In the genomic region with DNA sequence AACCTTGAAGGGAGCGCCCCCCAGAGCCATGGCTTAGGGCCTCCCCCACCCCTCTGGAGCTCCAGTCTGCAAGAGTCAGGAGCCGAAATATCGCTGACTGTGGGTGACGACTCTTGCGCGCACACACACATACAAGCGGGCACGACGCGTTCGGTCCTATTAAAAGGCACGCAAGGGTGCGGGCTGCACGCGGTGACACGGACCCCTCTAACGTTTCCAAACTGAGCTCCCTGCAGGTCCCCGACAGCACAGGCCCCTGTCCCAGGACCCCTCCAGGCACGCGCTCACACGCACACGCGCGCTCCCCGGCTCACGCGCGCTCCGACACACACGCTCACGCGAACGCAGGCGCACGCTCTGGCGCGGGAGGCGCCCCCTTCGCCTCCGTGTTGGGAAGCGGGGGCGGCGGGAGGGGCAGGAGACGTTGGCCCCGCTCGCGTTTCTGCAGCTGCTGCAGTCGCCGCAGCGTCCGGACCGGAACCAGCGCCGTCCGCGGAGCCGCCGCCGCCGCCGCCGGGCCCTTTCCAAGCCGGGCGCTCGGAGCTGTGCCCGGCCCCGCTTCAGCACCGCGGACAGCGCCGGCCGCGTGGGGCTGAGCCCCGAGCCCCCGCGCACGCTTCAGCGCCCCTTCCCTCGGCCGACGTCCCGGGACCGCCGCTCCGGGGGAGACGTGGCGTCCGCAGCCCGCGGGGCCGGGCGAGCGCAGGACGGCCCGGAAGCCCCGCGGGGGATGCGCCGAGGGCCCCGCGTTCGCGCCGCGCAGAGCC, we compare ENCODE assay signal across 10 cellular contexts. TPM values are rescaled to one million over a fixed set of nuclear protein-coding genes. Genes with fewer than 3 reads are reported as not detected.
DNase-seq lines count a peak whose midpoint lies in the region; ATAC-seq, FAIRE-seq and TF ChIP-seq lines count a peak whose summit lies in the region.
"Had no signal": no experiment of that assay in that cellular context is flagged by ENCODE, and none has a peak within 500 bp of the region (broad histone marks: within the 10 kb centered on the region; RNA-seq: fewer than 3 reads in every experiment).

A gene (plus strand): TSS at position 454 of the 767 bp plus-strand sequence. CDS start 333 bp downstream, outside the sequence.

- H3K4me3 ChIP-seq in heart left ventricle: peak within 1 kb of the TSS in 6 of 12 donors; percentile 8 to 37 (median 24)
- H3K4me3 ChIP-seq: SJSA1 had no signal

- ATAC-seq in activated CD8-positive, alpha-beta T cell treated with anti-CD3 and anti-CD28 coated beads for 36 hours: peak; percentile 37
- peak in 3 of 4 donors; percentile 54 to 84 (median 71) for ATAC-seq in heart left ventricle

- CTCF ChIA-PET in activated CD8-positive, alpha-beta T cell treated with anti-CD3 and anti-CD28 coated beads for 36 hours (lab: Charles Lee): interaction anchor here (0.8 to 1.2 kb wide), 3 partner anchors 21 to 98 kb away, joined by 3 read pairs; no protein-coding TSS in a partner anchor

- H3K27me3 Mint-ChIP-seq in activated CD8-positive, alpha-beta T cell treated with anti-CD3 and anti-CD28 coated beads for 36 hours: peaks cover 62% of the 10 kb centered on the region

- no peak for TF ChIP-seq POLR2A in heart left ventricle (IDR thresholded peaks at IDR 0.05)
- TF ChIP-seq POLR2A in H54 (IDR thresholded peaks at IDR 0.05; ENCODE audit: low read depth, low read length): no peak

- intact Hi-C loops in activated CD8-positive, alpha-beta T cell treated with anti-CD3 and anti-CD28 coated beads for 36 hours (cut with micrococcal nuclease): no loop called here
- intact Hi-C loops in heart left ventricle (cut with DNase I): loop anchor here in 1 of 10 donors (5.0 kb wide), 1 partner anchor 48 kb away; a partner anchor contains a TSS

- H3K9me3 Mint-ChIP-seq in activated CD8-positive, alpha-beta T cell treated with anti-CD3 and anti-CD28 coated beads for 36 hours: no peaks in the 10 kb centered on the region

- H3K4me3 Mint-ChIP-seq in activated CD8-positive, alpha-beta T cell treated with anti-CD3 and anti-CD28 coated beads for 36 hours: no peak within 1 kb of the TSS

- DNase-seq in NCI-H748 (lab: John Stamatoyannopoulos, UW; ENCODE audit: unreplicated experiment) (peak; percentile 43), NCI-H748 treated with DMSO at 0.1 percent for 48 hours (lab: John Stamatoyannopoulos, UW) (no peak), heart left ventricle (no peak), retina (peak; percentile 76), NCI-H2196 treated with DMSO at 0.1 percent for 48 hours (lab: John Stamatoyannopoulos, UW; ENCODE audit: unreplicated experiment) (no peak), H54 (ENCODE audit: insufficient read length, low spot score) (no peak), T1000 (lab: John Stamatoyannopoulos, UW) (no peak)
- no peak for DNase-seq in activated CD8-positive, alpha-beta T cell treated with anti-CD3 and anti-CD28 coated beads for 36 hours

- POLR2A ChIA-PET in activated CD8-positive, alpha-beta T cell treated with anti-CD3 and anti-CD28 coated beads for 36 hours (lab: Charles Lee): interaction anchor here (0.9 to 1.3 kb wide), 3 partner anchors 9 to 57 kb away, joined by 3 to 5 read pairs (median 3); no protein-coding TSS in a partner anchor

- H3K27me3 ChIP-seq in heart left ventricle: peaks cover 25 to 96% (median 75%) of the 10 kb centered on the region in 9 donors

- no peak for TF ChIP-seq CTCF in activated CD8-positive, alpha-beta T cell treated with anti-CD3 and anti-CD28 coated beads for 36 hours (IDR thresholded peaks at IDR 0.05)
- TF ChIP-seq CTCF in heart left ventricle (IDR thresholded peaks at IDR 0.05): no peak

- H3K27ac ChIP-seq in heart left ventricle: no peak within 1 kb of the TSS
- H3K27ac ChIP-seq: SJSA1 had no signal

- H3K4me1 ChIP-seq in heart left ventricle: peaks cover 0 to 14% (median 1%) of the 10 kb centered on the region in 12 donors

- H3K36me3 Mint-ChIP-seq in activated CD8-positive, alpha-beta T cell treated with anti-CD3 and anti-CD28 coated beads for 36 hours (ENCODE audit: low read depth): no peaks in the 10 kb centered on the region

- no peaks in the 10 kb centered on the region for H3K9me3 ChIP-seq in heart left ventricle
- H3K9me3 ChIP-seq: SJSA1 had no signal

- H3K4me1 Mint-ChIP-seq in activated CD8-positive, alpha-beta T cell treated with anti-CD3 and anti-CD28 coated beads for 36 hours (ENCODE audit: low read depth): peaks cover 5% of the 10 kb centered on the region

- no peak within 1 kb of the TSS for H3K27ac Mint-ChIP-seq in activated CD8-positive, alpha-beta T cell treated with anti-CD3 and anti-CD28 coated beads for 36 hours

- no peak for FAIRE-seq in H54 (lab: Jason Lieb, UNC)

- WGBS in heart left ventricle, 4 donors: 6 to 11% (median 7%) methylated on average over 22 to 105 of the region's 105 CpGs

- no peaks in the 10 kb centered on the region for H3K36me3 ChIP-seq in heart left ventricle
- H3K36me3 ChIP-seq: SJSA1 had no signal

RNA-seq across cellular contexts. Expression of the gene that starts here (rescaled TPM):
- not detected for total RNA-seq in activated CD8-positive, alpha-beta T cell treated with anti-CD3 and anti-CD28 coated beads for 36 hours
- not detected for total RNA-seq in heart left ventricle
- polyA plus RNA-seq in heart left ventricle: under 1 TPM in 1 of 2 donors, not detected in 1; 0.10 TPM
- total RNA-seq: SJSA1 had no signal
- polyA plus RNA-seq: AG04450 had no signal

Comparison
In these comparisons a context has a peak if more than half of its experiments do, and no peak if none do; other contexts are left out.
1. DNase-seq: peak in NCI-H748 (single experiment) and retina (single experiment); none in NCI-H748 treated with DMSO at 0.1 percent for 48 hours (single experiment), activated CD8-positive, alpha-beta T cell treated with anti-CD3 and anti-CD28 coated beads for 36 hours (single experiment), heart left ventricle (0 of 5), NCI-H2196 treated with DMSO at 0.1 percent for 48 hours (single experiment), H54 (single experiment) and T1000 (single experiment).
2. Peak in ATAC-seq in activated CD8-positive, alpha-beta T cell treated with anti-CD3 and anti-CD28 coated beads for 36 hours; RNA of the gene not detected or under 1 TPM.
3. Peak in ATAC-seq in heart left ventricle; RNA of the gene not detected or under 1 TPM.